Comparison of ENCODE assay signal across 9 cellular contexts in genomic region chr16:29148867-29149272, GRCh38.
DNase-seq lines count a peak whose midpoint lies in the region; ATAC-seq and TF ChIP-seq lines count a peak whose summit lies in the region.
"Had no signal": no experiment of that assay in that cellular context is flagged by ENCODE, and none has a peak within 500 bp of the region (broad histone marks: within the 10 kb centered on the region; RNA-seq: fewer than 3 reads in every experiment).

No MANE protein-coding gene starts in this region.

- peak overlapping the region; percentile 96 to 100 (median 100) for H3K27ac Mint-ChIP-seq in naive thymus-derived CD8-positive, alpha-beta T cell

- peak overlapping the region; percentile 42 to 86 (median 80) for H3K4me3 Mint-ChIP-seq in naive thymus-derived CD8-positive, alpha-beta T cell

- no peaks in the 10 kb centered on the region for H3F3A ChIP-seq in PC-9 (ENCODE audit: insufficient read depth, low read depth)

- H4K20me1 ChIP-seq in PC-9 (ENCODE audit: insufficient read depth), result no peaks in the 10 kb centered on the region

- H3K9me2 ChIP-seq in PC-9 (ENCODE audit: insufficient read depth), result no peaks in the 10 kb centered on the region

- ATAC-seq in activated CD4-positive, CD25-positive, alpha-beta regulatory T cell treated with anti-CD3 and anti-CD28 coated beads, Interleukin-2, amount 50 U/mL, for 24 hours, result peak; percentile 79 to 80
- ATAC-seq in naive thymus-derived CD8-positive, alpha-beta T cell, result peak; percentile 86 to 91

- DNase-seq in activated gamma-delta T cell treated with anti-CD3 and anti-CD28 coated beads, Interleukin-2, amount 50 U/mL, for 16 hours (ENCODE audit: low read depth), result peak; percentile 64
- peak; percentile 63 to 97 (median 90) for DNase-seq in naive thymus-derived CD8-positive, alpha-beta T cell
- peak; percentile 67 to 89 (median 81) for DNase-seq in stimulated activated naive CD4-positive, alpha-beta T cell (lab: John Stamatoyannopoulos, UW)
- DNase-seq in PC-9, result no peak
- DNase-seq in amygdala (lab: John Stamatoyannopoulos, UW), result no peak
- no peak for DNase-seq in DMS 273 (lab: John Stamatoyannopoulos, UW; ENCODE audit: unreplicated experiment)
- DNase-seq in G401 (ENCODE audit: low spot score), result no peak
- DNase-seq: NCI-H1048 had no signal

- no peaks in the 10 kb centered on the region for H3K9me3 Mint-ChIP-seq in naive thymus-derived CD8-positive, alpha-beta T cell

- TF ChIP-seq CTCF in PC-9 (conservative IDR thresholded peaks at IDR 0.05), result no peak

- no peaks in the 10 kb centered on the region for H3K9me3 ChIP-seq in PC-9 (ENCODE audit: insufficient read depth, low read depth)

- no peak overlapping the region for H3K27ac ChIP-seq in PC-9

- H3K36me3 ChIP-seq in PC-9 (ENCODE audit: low read depth), result no peaks in the 10 kb centered on the region

- H3K4me1 Mint-ChIP-seq in naive thymus-derived CD8-positive, alpha-beta T cell, result peaks cover 22 to 78% (median 63%) of the 10 kb centered on the region in 4 donors

- CTCF ChIA-PET in PC-9 (lab: Charles Lee), result no interaction called here

- H3K36me3 Mint-ChIP-seq in naive thymus-derived CD8-positive, alpha-beta T cell, result peaks cover 0 to 10% (median 0%) of the 10 kb centered on the region in 3 donors

- H3K27me3 Mint-ChIP-seq in naive thymus-derived CD8-positive, alpha-beta T cell, result no peaks in the 10 kb centered on the region

- in situ Hi-C loops in G401 (cut with HindIII; ENCODE audit: low sequenced_read_pairs), result no loop called here

- no peak overlapping the region for H3K4me2 ChIP-seq in PC-9

- no peak overlapping the region for H2AFZ ChIP-seq in PC-9

- H3K4me1 ChIP-seq in PC-9 (replicated peaks; ENCODE audit: insufficient read depth), result no peaks in the 10 kb centered on the region

- intact Hi-C loops in PC-9 (cut with micrococcal nuclease; ENCODE audit: unreplicated experiment), result no loop called here

- H3K79me2 ChIP-seq in PC-9 (ENCODE audit: low read depth), result no peaks in the 10 kb centered on the region

- POLR2A ChIA-PET in naive thymus-derived CD8-positive, alpha-beta T cell (lab: Charles Lee), result interaction anchor here (1.2 kb wide), 2 partner anchors 9 to 161 kb away, joined by 4 read pairs; no protein-coding TSS in a partner anchor
- POLR2A ChIA-PET in PC-9 (lab: Charles Lee; ENCODE audit: unreplicated experiment), result no interaction called here

- no TSS peak for BruUV-seq in PC-9 (replicated peaks; lab: Mats Ljungman, UMichigan)

- H3K27me3 ChIP-seq in PC-9 (ENCODE audit: insufficient read depth, low read depth), result no peaks in the 10 kb centered on the region

- no peak overlapping the region for H3K4me3 ChIP-seq in PC-9

Comparison
In these comparisons a context has a peak if more than half of its experiments do, and no peak if none do; other contexts are left out.
1. DNase-seq: peak in activated gamma-delta T cell treated with anti-CD3 and anti-CD28 coated beads, Interleukin-2, amount 50 U/mL, for 16 hours (single experiment), naive thymus-derived CD8-positive, alpha-beta T cell (10 of 10) and stimulated activated naive CD4-positive, alpha-beta T cell (6 of 6); none in PC-9 (0 of 2), amygdala (0 of 56), DMS 273 (single experiment) and G401 (single experiment).